In genomic region chr20:37517371-37517748, GRCh38 we compare ENCODE assay signal across 17 cellular contexts. TPM values are rescaled to one million over a fixed set of nuclear protein-coding genes. Genes with fewer than 3 reads are reported as not detected.
DNase-seq lines count a peak whose midpoint lies in the region; ATAC-seq and TF ChIP-seq lines count a peak whose summit lies in the region.
"Had no signal": no experiment of that assay in that cellular context is flagged by ENCODE, and none has a peak within 500 bp of the region (broad histone marks: within the 10 kb centered on the region; RNA-seq: fewer than 3 reads in every experiment).

No MANE protein-coding gene starts in this region.

- TF ChIP-seq EP300 in stomach (IDR thresholded peaks at IDR 0.05), result no peak

- TF ChIP-seq CTCF in WERI-Rb-1 (IDR thresholded peaks at IDR 0.05; ENCODE audit: low read depth, low read length), result no peak
- TF ChIP-seq CTCF in mucosa of descending colon (IDR thresholded peaks at IDR 0.05), result no peak
- no peak for TF ChIP-seq CTCF in stomach (IDR thresholded peaks at IDR 0.05)

- H3K9me3 ChIP-seq in WERI-Rb-1 (ENCODE audit: severe bottlenecking) (peaks cover 12% of the 10 kb centered on the region), mucosa of descending colon (no peaks in the 10 kb centered on the region), stomach (no peaks in the 10 kb centered on the region)
- H3K9me3 ChIP-seq: adrenal gland, thyroid gland had no signal

- H3K27me3 ChIP-seq in WERI-Rb-1 (ENCODE audit: insufficient read depth, low read depth, severe bottlenecking), result no peaks in the 10 kb centered on the region
- no peaks in the 10 kb centered on the region for H3K27me3 ChIP-seq in stomach
- H3K27me3 ChIP-seq: adrenal gland, BE2C, thyroid gland had no signal

- H3K4me3 ChIP-seq in WERI-Rb-1 (ENCODE audit: low read depth, low read length), result no peak overlapping the region
- no peak overlapping the region for H3K4me3 ChIP-seq in mucosa of descending colon
- H3K4me3 ChIP-seq in stomach, result no peak overlapping the region
- H3K4me3 ChIP-seq: adrenal gland, thyroid gland had no signal

- WGBS in stomach, 5 donors, result 44 to 55% (median 49%) methylated on average over 5 of the region's 5 CpGs

- intact Hi-C loops in mucosa of descending colon (cut with DNase I, micrococcal nuclease), result no loop called here
- intact Hi-C loops in stomach (cut with DNase I; ENCODE audit: low total_unique reads), result no loop called here

- H3K36me3 ChIP-seq in WERI-Rb-1 (peaks cover 66% of the 10 kb centered on the region), mucosa of descending colon (ENCODE audit: low read depth) (no peaks in the 10 kb centered on the region), stomach (peaks cover 9 to 71% (median 49%) of the 10 kb centered on the region in 4 donors)

- ATAC-seq in mucosa of descending colon (peak; percentile 9), left lobe of liver (no peak)
- ATAC-seq: Right ventricle myocardium inferior had no signal

- no peak for TF ChIP-seq POLR2A in stomach (IDR thresholded peaks at IDR 0.05)

- H3K4me1 ChIP-seq in mucosa of descending colon (ENCODE audit: low read depth), result peaks cover 7% of the 10 kb centered on the region
- peaks cover 16 to 65% (median 42%) of the 10 kb centered on the region in 4 donors for H3K4me1 ChIP-seq in stomach

- DNase-seq in DMS53 (lab: John Stamatoyannopoulos, UW) (peak; percentile 52), DMS53 treated with DMSO at 0.1 percent for 48 hours (lab: John Stamatoyannopoulos, UW; ENCODE audit: unreplicated experiment) (no peak), WERI-Rb-1 (no peak), mucosa of descending colon (no peak), stomach (no peak), left lobe of liver (ENCODE audit: low spot score) (no peak), SHP77 (lab: John Stamatoyannopoulos, UW) (no peak)
- no peak for DNase-seq in stimulated activated naive CD4-positive, alpha-beta T cell treated with Interleukin-2 at 50 U/mL for 16 hours (lab: John Stamatoyannopoulos, UW)
- DNase-seq: BE2C, cerebellar nuclear complex, NCI-H1048, NCI-H345, thyroid gland had no signal

- peak overlapping the region; percentile 87 for H3K27ac ChIP-seq in WERI-Rb-1
- H3K27ac ChIP-seq in stomach, result peak overlapping the region in 4 of 5 donors; percentile 7 to 83 (median 27)
- H3K27ac ChIP-seq: 22Rv1, thyroid gland had no signal

RNA-seq across cellular contexts. Expression of gene NNAT, which starts 3.7 kb away (rescaled TPM):
- total RNA-seq in mucosa of descending colon, result 10 to 100 TPM in 1 of 3 donors, 1 to 10 TPM in 1, under 1 TPM in 1; 0.32 to 41.3 (median 4.0) TPM
- 10 to 100 TPM in 3 of 5 donors, 1 to 10 TPM in 2; 8.8 to 65.2 (median 16.8) TPM for total RNA-seq in stomach
- 1 to 10 TPM; 2.8 to 8.2 (median 5.9) TPM for polyA plus RNA-seq in stomach
- total RNA-seq in left lobe of liver, result 0.15 TPM
- total RNA-seq: H4 had no signal

RNA-seq across cellular contexts. Expression of gene BLCAP, which starts 10.3 kb away (rescaled TPM):
- total RNA-seq in mucosa of descending colon (100 to 1,000 TPM in 2 of 3 donors, 10 to 100 TPM in 1; 87.9 to 110 (median 108) TPM), stomach (10 to 100 TPM; 12.5 to 84.4 (median 56.5) TPM), left lobe of liver (70.4 TPM)
- 10 to 100 TPM; 28.7 to 64.6 (median 33.0) TPM for polyA plus RNA-seq in stomach
